7 cellular contexts compared by ENCODE assay signal in the genomic region with DNA sequence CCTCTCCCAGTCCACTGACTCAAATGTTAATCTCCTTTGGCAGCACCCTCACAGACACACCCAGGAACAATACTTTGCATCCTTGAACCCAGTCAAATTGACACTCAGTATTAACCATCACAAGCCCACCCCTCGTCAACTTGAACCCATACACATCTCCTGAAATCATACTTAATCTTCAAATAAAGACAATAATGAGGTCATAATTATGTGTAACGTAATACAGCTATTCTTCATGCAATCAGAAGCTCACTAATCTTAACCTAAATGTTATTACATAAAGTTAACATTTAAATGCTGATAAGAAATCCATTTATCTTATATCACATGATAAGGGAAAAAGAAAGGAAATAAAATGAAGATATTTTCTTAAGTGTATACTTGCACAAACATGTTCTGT.
"Had no signal": no experiment of that assay in that cellular context is flagged by ENCODE, and none has a peak within 500 bp of the region (broad histone marks: within the 10 kb centered on the region; RNA-seq: fewer than 3 reads in every experiment).

No MANE protein-coding gene starts in this region.

- ATAC-seq: K562 had no signal

- DNase-seq: IMR-90, KBM-7, KG1 had no signal

- H3K9ac ChIP-seq: KMS-11 had no signal

- H3K27ac ChIP-seq: HL-60, KMS-11 had no signal

- H3K4me3 ChIP-seq: K562 had no signal

- FAIRE-seq: HTR-8/SVneo, K562 had no signal

- H3K4me2 ChIP-seq: KMS-11 had no signal
